Comparison of ENCODE assay signal across 8 cellular contexts in the genomic region with DNA sequence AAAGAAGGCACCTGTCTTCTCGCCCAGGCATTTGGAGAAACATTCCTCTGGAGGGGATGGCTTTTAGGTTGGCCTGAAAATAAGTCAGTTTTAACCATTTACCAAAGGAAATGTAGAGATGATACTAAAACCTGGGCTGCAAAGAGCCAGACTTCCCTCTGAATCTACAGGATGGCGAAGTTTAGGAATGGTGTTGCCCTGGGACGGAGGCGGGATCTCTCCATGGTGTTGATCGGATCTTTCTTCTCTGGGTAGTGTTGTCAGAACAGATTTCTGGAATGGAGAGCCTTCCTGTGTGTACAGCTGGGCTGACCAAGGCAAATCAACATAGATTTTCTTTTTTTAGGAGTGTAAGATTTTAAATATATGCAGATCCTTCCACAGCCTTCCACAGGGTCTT.
"Had no signal": no experiment of that assay in that cellular context is flagged by ENCODE, and none has a peak within 500 bp of the region (broad histone marks: within the 10 kb centered on the region; RNA-seq: fewer than 3 reads in every experiment).

No MANE protein-coding gene starts in this region.

- FAIRE-seq: H54, K562 had no signal

- H3K4me3 ChIP-seq: K562 had no signal

- DNase-seq: GOT3, H9, HCEC 1CT, HFFc6, IMR-90, KG1 had no signal
